9 cellular contexts compared by ENCODE assay signal in the genomic region with DNA sequence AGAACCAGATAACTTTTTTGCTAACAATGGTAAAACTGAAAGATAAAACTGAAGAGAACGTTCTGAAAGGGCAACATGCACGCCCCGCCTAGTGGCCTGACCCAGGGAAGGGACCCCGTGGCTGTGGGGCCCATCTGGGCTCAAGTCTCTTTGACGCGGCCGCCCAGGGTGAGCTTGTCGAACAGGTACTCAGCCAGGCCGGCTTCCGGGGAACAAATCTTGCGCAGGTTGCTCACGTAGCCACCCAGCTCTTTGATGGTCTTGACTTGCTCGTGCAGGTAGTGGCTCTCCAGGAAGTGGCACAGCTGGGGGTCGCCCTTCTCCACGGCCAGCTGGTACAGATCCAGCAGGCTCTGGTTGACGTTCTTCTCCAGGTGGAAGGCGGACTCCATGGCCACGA. TPM values are rescaled to one million over a fixed set of nuclear protein-coding genes. Genes with fewer than 3 reads are reported as not detected.
"Had no signal": no experiment of that assay in that cellular context is flagged by ENCODE, and none has a peak within 500 bp of the region (broad histone marks: within the 10 kb centered on the region; RNA-seq: fewer than 3 reads in every experiment).

No MANE protein-coding gene starts in this region.

- H3K4me3 Mint-ChIP-seq: IgD-negative memory B cell had no signal

- H3K9ac ChIP-seq: GM23248 had no signal

- H3K27ac Mint-ChIP-seq: IgD-negative memory B cell had no signal

- H3K27ac ChIP-seq: GM23248, HL-60 had no signal

- H3K27me3 Mint-ChIP-seq: IgD-negative memory B cell had no signal

- H3K4me3 ChIP-seq: GM23248 had no signal

- H3K36me3 Mint-ChIP-seq: IgD-negative memory B cell had no signal

- DNase-seq: GM23248, GOT3, H7, HCEC 1CT had no signal

- H2AFZ ChIP-seq: GM23248 had no signal

- H3K4me1 Mint-ChIP-seq: IgD-negative memory B cell had no signal

RNA-seq across cellular contexts. Expression of a gene that starts 0.6 kb away (rescaled TPM):
- total RNA-seq: GM23248, H4, H7, HepG2, HT1080 had no signal
- polyA plus RNA-seq: GM23248, HepG2, IgD-negative memory B cell had no signal
